Comparison of ENCODE assay signal across 17 cellular contexts in genomic region chr9:18947772-18948391, GRCh38.
DNase-seq lines count a peak whose midpoint lies in the region; ATAC-seq and TF ChIP-seq lines count a peak whose summit lies in the region.
"Had no signal": no experiment of that assay in that cellular context is flagged by ENCODE, and none has a peak within 500 bp of the region (broad histone marks: within the 10 kb centered on the region; RNA-seq: fewer than 3 reads in every experiment).

No MANE protein-coding gene starts in this region.

- no peak overlapping the region for H3K56ac ChIP-seq in mesendoderm (ENCODE audit: low read length)

- H4K5ac ChIP-seq in mesendoderm (ENCODE audit: low read length) = no peak overlapping the region

- no peak overlapping the region for H4K8ac ChIP-seq in mesendoderm (ENCODE audit: low read depth, low read length)

- H3K9ac ChIP-seq in mesendoderm (ENCODE audit: low read length) = no peak overlapping the region

- H3K4ac ChIP-seq in mesendoderm (ENCODE audit: low read depth, low read length) = no peak overlapping the region

- H3K79me2 ChIP-seq in mesendoderm (ENCODE audit: control insufficient read depth, insufficient read depth, low read length) = no peaks in the 10 kb centered on the region

- no peak overlapping the region for H2BK15ac ChIP-seq in mesendoderm (replicated peaks; ENCODE audit: low read depth)

- H3K18ac ChIP-seq in mesendoderm (ENCODE audit: low read length) = no peak overlapping the region

- H3K27ac ChIP-seq in foreskin keratinocyte = no peak overlapping the region
- no peak overlapping the region for H3K27ac ChIP-seq in mesendoderm (ENCODE audit: low read depth, low read length)
- H3K27ac ChIP-seq: right lobe of liver, SJSA1, transverse colon had no signal

- no peak for TF ChIP-seq CTCF in foreskin keratinocyte (conservative IDR thresholded peaks at IDR 0.05)

- ATAC-seq in HG02885 (IDR thresholded peaks at IDR 0.05; ENCODE audit: poor library complexity, unreplicated experiment) (peak; percentile 43), foreskin keratinocyte (peak; percentile 11), GM21390 (IDR thresholded peaks at IDR 0.05; ENCODE audit: unreplicated experiment) (no peak), HG03439 (IDR thresholded peaks at IDR 0.05; ENCODE audit: unreplicated experiment) (no peak)
- ATAC-seq: mucosa of descending colon had no signal

- no peak overlapping the region for H2BK120ac ChIP-seq in mesendoderm (ENCODE audit: low read depth, low read length)

- peaks cover 5% of the 10 kb centered on the region for H3K27me3 ChIP-seq in foreskin keratinocyte
- no peaks in the 10 kb centered on the region for H3K27me3 ChIP-seq in mesendoderm (ENCODE audit: insufficient read depth, low read length, poor library complexity)
- H3K27me3 ChIP-seq: right lobe of liver, SJSA1, transverse colon had no signal

- H3K4me1 ChIP-seq in foreskin keratinocyte = no peaks in the 10 kb centered on the region
- no peaks in the 10 kb centered on the region for H3K4me1 ChIP-seq in mesendoderm (ENCODE audit: control insufficient read depth, low read depth, low read length)
- H3K4me1 ChIP-seq: right lobe of liver, SJSA1, transverse colon had no signal

- DNase-seq in COLO668 (lab: John Stamatoyannopoulos, UW; ENCODE audit: unreplicated experiment) = peak; percentile 78
- DNase-seq in NCI-H69 (lab: John Stamatoyannopoulos, UW) = peak; percentile 92
- no peak for DNase-seq in foreskin keratinocyte
- DNase-seq in mesendoderm = no peak
- no peak for DNase-seq in NCI-H446 (lab: John Stamatoyannopoulos, UW)
- DNase-seq: activated CD4-positive, alpha-beta T cell treated with anti-CD3 and anti-CD28 coated beads for 1 hour; activated effector memory CD4-positive, alpha-beta T cell treated with anti-CD3 and anti-CD28 coated beads, Interleukin-2, amount 50 U/mL, for 16 hours; caudate nucleus; CD4-positive, CD25-positive, alpha-beta regulatory T cell; mucosa of descending colon; NCI-H2029 treated with DMSO at 0.1 percent for 48 hours; right lobe of liver; transverse colon had no signal

- no CpG with 5 or more reads among the region's 5 CpGs for WGBS in mesendoderm (ENCODE audit: extremely low coverage, insufficient coverage, low lambda C conversion rate)

- H3K4me2 ChIP-seq in mesendoderm (ENCODE audit: low read length) = no peak overlapping the region

- no peak overlapping the region for H3K23ac ChIP-seq in mesendoderm (ENCODE audit: low read length)

- no peak overlapping the region for H2BK5ac ChIP-seq in mesendoderm (ENCODE audit: low read length)

- H3K79me1 ChIP-seq in mesendoderm (ENCODE audit: low read length) = no peaks in the 10 kb centered on the region

- no peak overlapping the region for H2AK5ac ChIP-seq in mesendoderm (ENCODE audit: low read length)

- H3K36me3 ChIP-seq in mesendoderm (ENCODE audit: control insufficient read depth, insufficient read depth, low read length) = no peaks in the 10 kb centered on the region
- H3K36me3 ChIP-seq: right lobe of liver, SJSA1, transverse colon had no signal

- no peak overlapping the region for H3K4me3 ChIP-seq in mesendoderm (ENCODE audit: low read length)
- H3K4me3 ChIP-seq: mucosa of descending colon, right lobe of liver, SJSA1, transverse colon had no signal

Comparison
In these comparisons a context has a peak if more than half of its experiments do, and no peak if none do; other contexts are left out.
1. DNase-seq: peak in COLO668 (single experiment) and NCI-H69 (single experiment); none in foreskin keratinocyte (0 of 2), mesendoderm (single experiment) and NCI-H446 (0 of 2).
2. ATAC-seq: peak in HG02885 (single experiment) and foreskin keratinocyte (single experiment); none in GM21390 (single experiment) and HG03439 (single experiment).